In genomic region chr19:12984143-12984627, GRCh38 we compare ENCODE assay signal across 1 cellular context.
A peak's percentile ranks its signal among the peaks of the same experiment; 100 is the strongest.
TF ChIP-seq lines count a peak whose summit lies in the region.

No MANE protein-coding gene starts in this region.

TF ChIP-seq in K562, 482 proteins besides CTCF, POLR2A, EP300 and RAD21 (continued from another document):
- TF ChIP-seq MGA (IDR thresholded peaks at IDR 0.05) (no peak), HOXB6 (CRISPR knock-in tag; IDR thresholded peaks at IDR 0.05; ENCODE audit: borderline replicate concordance) (no peak), PRPF4 (IDR thresholded peaks at IDR 0.05; ENCODE audit: insufficient read depth, low read depth, low read length, poor library complexity, severe bottlenecking) (no peak), STAG1 (CRISPR knock-in tag; IDR thresholded peaks at IDR 0.05; ENCODE audit: borderline replicate concordance) (no peak), TBL1XR1 (IDR thresholded peaks at IDR 0.05; ENCODE audit: low read length in 2 of 2) (no peak), CREB5 (CRISPR knock-in tag; IDR thresholded peaks at IDR 0.05) (no peak), TCF7L2 (IDR thresholded peaks at IDR 0.05; ENCODE audit: low read depth, low read length) (no peak), RBM22 (IDR thresholded peaks at IDR 0.05; ENCODE audit: low read depth, low read length, poor library complexity, severe bottlenecking) (no peak), MXI1 (IDR thresholded peaks at IDR 0.05; ENCODE audit: low read depth, low read length) (no peak), RFX7 (CRISPR knock-in tag; IDR thresholded peaks at IDR 0.05) (no peak), ZNF124 (CRISPR knock-in tag; IDR thresholded peaks at IDR 0.05) (no peak), TCF3 (CRISPR knock-in tag; IDR thresholded peaks at IDR 0.05) (no peak), MCM2 (IDR thresholded peaks at IDR 0.05; ENCODE audit: low read depth) (no peak), FOS (IDR thresholded peaks at IDR 0.05; ENCODE audit: extremely low read depth, insufficient read length) (no peak), NCOR1 (IDR thresholded peaks at IDR 0.05) (no peak), FOXK1 (CRISPR knock-in tag; IDR thresholded peaks at IDR 0.05; ENCODE audit: borderline replicate concordance) (no peak), ZNF41 (CRISPR knock-in tag; conservative IDR thresholded peaks at IDR 0.05) (no peak), MYNN (IDR thresholded peaks at IDR 0.05) (no peak), MYNN (CRISPR knock-in tag; IDR thresholded peaks at IDR 0.05) (no peak), CTBP1 (IDR thresholded peaks at IDR 0.05; ENCODE audit: borderline replicate concordance) (no peak), EHMT2 (IDR thresholded peaks at IDR 0.05) (peak; percentile 57)
- TF ChIP-seq, protein P1, sequence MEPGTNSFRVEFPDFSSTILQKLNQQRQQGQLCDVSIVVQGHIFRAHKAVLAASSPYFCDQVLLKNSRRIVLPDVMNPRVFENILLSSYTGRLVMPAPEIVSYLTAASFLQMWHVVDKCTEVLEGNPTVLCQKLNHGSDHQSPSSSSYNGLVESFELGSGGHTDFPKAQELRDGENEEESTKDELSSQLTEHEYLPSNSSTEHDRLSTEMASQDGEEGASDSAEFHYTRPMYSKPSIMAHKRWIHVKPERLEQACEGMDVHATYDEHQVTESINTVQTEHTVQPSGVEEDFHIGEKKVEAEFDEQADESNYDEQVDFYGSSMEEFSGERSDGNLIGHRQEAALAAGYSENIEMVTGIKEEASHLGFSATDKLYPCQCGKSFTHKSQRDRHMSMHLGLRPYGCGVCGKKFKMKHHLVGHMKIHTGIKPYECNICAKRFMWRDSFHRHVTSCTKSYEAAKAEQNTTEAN (CRISPR knock-in tag; IDR thresholded peaks at IDR 0.05), result no peak; the same call in 1 of the 2 replicates
- TF ChIP-seq, protein P2, sequence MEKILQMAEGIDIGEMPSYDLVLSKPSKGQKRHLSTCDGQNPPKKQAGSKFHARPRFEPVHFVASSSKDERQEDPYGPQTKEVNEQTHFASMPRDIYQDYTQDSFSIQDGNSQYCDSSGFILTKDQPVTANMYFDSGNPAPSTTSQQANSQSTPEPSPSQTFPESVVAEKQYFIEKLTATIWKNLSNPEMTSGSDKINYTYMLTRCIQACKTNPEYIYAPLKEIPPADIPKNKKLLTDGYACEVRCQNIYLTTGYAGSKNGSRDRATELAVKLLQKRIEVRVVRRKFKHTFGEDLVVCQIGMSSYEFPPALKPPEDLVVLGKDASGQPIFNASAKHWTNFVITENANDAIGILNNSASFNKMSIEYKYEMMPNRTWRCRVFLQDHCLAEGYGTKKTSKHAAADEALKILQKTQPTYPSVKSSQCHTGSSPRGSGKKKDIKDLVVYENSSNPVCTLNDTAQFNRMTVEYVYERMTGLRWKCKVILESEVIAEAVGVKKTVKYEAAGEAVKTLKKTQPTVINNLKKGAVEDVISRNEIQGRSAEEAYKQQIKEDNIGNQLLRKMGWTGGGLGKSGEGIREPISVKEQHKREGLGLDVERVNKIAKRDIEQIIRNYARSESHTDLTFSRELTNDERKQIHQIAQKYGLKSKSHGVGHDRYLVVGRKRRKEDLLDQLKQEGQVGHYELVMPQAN (IDR thresholded peaks at IDR 0.05; ENCODE audit: borderline replicate concordance), result peak; percentile 70
